1 cellular context compared by ENCODE assay signal in genomic region chr12:52713960-52714886, GRCh38.
TF ChIP-seq lines count a peak whose summit lies in the region.

No MANE protein-coding gene starts in this region.

TF ChIP-seq in SK-N-SH, 30 proteins besides CTCF, POLR2A, EP300 and RAD21 (continued from another document):
- TF ChIP-seq, protein P1, sequence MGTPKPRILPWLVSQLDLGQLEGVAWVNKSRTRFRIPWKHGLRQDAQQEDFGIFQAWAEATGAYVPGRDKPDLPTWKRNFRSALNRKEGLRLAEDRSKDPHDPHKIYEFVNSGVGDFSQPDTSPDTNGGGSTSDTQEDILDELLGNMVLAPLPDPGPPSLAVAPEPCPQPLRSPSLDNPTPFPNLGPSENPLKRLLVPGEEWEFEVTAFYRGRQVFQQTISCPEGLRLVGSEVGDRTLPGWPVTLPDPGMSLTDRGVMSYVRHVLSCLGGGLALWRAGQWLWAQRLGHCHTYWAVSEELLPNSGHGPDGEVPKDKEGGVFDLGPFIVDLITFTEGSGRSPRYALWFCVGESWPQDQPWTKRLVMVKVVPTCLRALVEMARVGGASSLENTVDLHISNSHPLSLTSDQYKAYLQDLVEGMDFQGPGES (IDR thresholded peaks at IDR 0.05; ENCODE audit: low read depth, low read length): no peak
- no peak for TF ChIP-seq GATA2 (CRISPR knock-in tag; IDR thresholded peaks at IDR 0.05)
- no peak for TF ChIP-seq RFX5 (IDR thresholded peaks at IDR 0.05; ENCODE audit: low read length)
- no peak for TF ChIP-seq RCOR1 (IDR thresholded peaks at IDR 0.05; ENCODE audit: low read length)
- TF ChIP-seq ELF1 (IDR thresholded peaks at IDR 0.05): no peak
- no peak for TF ChIP-seq POLR2AphosphoS5 (IDR thresholded peaks at IDR 0.05; ENCODE audit: low read depth, low read length)
- no peak for TF ChIP-seq GABPA (IDR thresholded peaks at IDR 0.05; ENCODE audit: low read depth)
- TF ChIP-seq, protein P2, sequence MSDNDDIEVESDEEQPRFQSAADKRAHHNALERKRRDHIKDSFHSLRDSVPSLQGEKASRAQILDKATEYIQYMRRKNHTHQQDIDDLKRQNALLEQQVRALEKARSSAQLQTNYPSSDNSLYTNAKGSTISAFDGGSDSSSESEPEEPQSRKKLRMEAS (IDR thresholded peaks at IDR 0.05; ENCODE audit: low read depth): no peak
- TF ChIP-seq, protein P3, sequence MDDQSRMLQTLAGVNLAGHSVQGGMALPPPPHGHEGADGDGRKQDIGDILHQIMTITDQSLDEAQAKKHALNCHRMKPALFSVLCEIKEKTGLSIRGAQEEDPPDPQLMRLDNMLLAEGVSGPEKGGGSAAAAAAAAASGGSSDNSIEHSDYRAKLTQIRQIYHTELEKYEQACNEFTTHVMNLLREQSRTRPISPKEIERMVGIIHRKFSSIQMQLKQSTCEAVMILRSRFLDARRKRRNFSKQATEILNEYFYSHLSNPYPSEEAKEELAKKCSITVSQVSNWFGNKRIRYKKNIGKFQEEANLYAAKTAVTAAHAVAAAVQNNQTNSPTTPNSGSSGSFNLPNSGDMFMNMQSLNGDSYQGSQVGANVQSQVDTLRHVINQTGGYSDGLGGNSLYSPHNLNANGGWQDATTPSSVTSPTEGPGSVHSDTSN (IDR thresholded peaks at IDR 0.05): no peak
- no peak for TF ChIP-seq NRF1 (IDR thresholded peaks at IDR 0.05; ENCODE audit: low read depth, low read length)
- no peak for TF ChIP-seq MXI1 (IDR thresholded peaks at IDR 0.05; ENCODE audit: low read depth, low read length)
- no peak for TF ChIP-seq REST (IDR thresholded peaks at IDR 0.05; ENCODE audit: low read depth, low read length)
